23 cellular contexts compared by ENCODE assay signal in the genomic region with DNA sequence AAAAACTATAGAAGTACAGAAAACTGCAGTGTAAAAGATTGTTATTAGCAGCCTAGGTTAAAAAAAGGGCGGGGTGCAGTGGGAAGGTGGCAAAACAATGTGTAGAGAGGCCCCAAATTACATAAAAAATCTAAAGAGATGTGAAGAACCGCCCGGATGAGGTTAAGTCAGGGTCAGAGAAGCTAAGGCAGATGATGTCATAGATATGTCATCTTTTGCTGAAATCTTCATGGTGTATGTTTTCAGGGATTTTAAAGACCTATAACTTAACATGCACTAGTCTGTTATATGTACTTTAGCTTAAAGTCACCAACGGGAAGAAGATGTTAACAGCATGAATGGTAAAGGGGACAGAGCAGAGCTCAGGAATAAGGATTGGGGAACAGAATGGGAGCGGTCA.
"Had no signal": no experiment of that assay in that cellular context is flagged by ENCODE, and none has a peak within 500 bp of the region (broad histone marks: within the 10 kb centered on the region; RNA-seq: fewer than 3 reads in every experiment).

No MANE protein-coding gene starts in this region.

- FAIRE-seq: HTR-8/SVneo had no signal

- H3K9me3 Mint-ChIP-seq: T-cell had no signal

- H3K9me3 ChIP-seq: SK-N-SH had no signal

- H3K4me2 ChIP-seq: SK-N-SH had no signal

- H3K27ac ChIP-seq: HL-60, RWPE1 had no signal

- H3K4me3 Mint-ChIP-seq: T-cell had no signal

- H3K9me2 ChIP-seq: SK-N-SH had no signal

- H3K27ac Mint-ChIP-seq: T-cell had no signal

- DNase-seq: Karpas-422, KG1, MM.1S, NCI-H1092 treated with DMSO at 0.1 percent for 48 hours, NCI-H1436, NCI-H187, NCI-H2029, NCI-H2081 treated with DMSO at 0.1 percent for 48 hours, NCI-H2171, NCI-H226, NCI-H446, NCI-H510A, NCI-H524 treated with DMSO at 0.1 percent for 48 hours, NCI-H774, SHP77, SK-N-SH, SW 1271, T-cell had no signal

- H3K4me1 Mint-ChIP-seq: T-cell had no signal

- H3K36me3 Mint-ChIP-seq: T-cell had no signal

- H3K9ac ChIP-seq: SK-N-SH had no signal

- ATAC-seq: Panc1, PC-3, T-cell had no signal
